17 cellular contexts compared by ENCODE assay signal in genomic region chr12:49244161-49244560, GRCh38. TPM values are rescaled to one million over a fixed set of nuclear protein-coding genes. Genes with fewer than 3 reads are reported as not detected.
DNase-seq lines count a peak whose midpoint lies in the region; ATAC-seq and TF ChIP-seq lines count a peak whose summit lies in the region.
"Had no signal": no experiment of that assay in that cellular context is flagged by ENCODE, and none has a peak within 500 bp of the region (broad histone marks: within the 10 kb centered on the region; RNA-seq: fewer than 3 reads in every experiment).

No MANE protein-coding gene starts in this region.

- no peaks in the 10 kb centered on the region for H3K79me2 ChIP-seq in osteoblast (ENCODE audit: insufficient read depth, low read length)

- peaks cover 0 to 3% (median 0%) of the 10 kb centered on the region in 7 donors for H3K9me3 Mint-ChIP-seq in CD14-positive monocyte
- no peaks in the 10 kb centered on the region for H3K9me3 Mint-ChIP-seq in natural killer cell
- H3K9me3 Mint-ChIP-seq: activated T-cell treated with anti-CD3 and anti-CD28 coated beads, Interleukin-2, amount 50 U/mL, for 4 hours; CD4-positive, CD25-positive, alpha-beta regulatory T cell; stimulated activated effector memory CD8-positive, alpha-beta T cell treated with anti-CD3 and anti-CD28 coated beads, Interleukin-12 subunit alpha, Interleukin-12 subunit beta, amount 100 ng/mL, for 72 hours had no signal

- TF ChIP-seq POLR2A in right lobe of liver (IDR thresholded peaks at IDR 0.05): no peak

- no peak overlapping the region for H3K4me3 ChIP-seq in cardiac fibroblast (replicated peaks in 1 of 2; ENCODE audit: low read depth in 2 of 2, low read length in 2 of 2)
- H3K4me3 ChIP-seq in osteoblast (ENCODE audit: insufficient read depth, low read length): peak overlapping the region; percentile 44
- H3K4me3 ChIP-seq in right lobe of liver: no peak overlapping the region
- H3K4me3 ChIP-seq: PC-9 had no signal

- H3K4me3 Mint-ChIP-seq in CD14-positive monocyte: peak overlapping the region; percentile 52 to 72
- H3K4me3 Mint-ChIP-seq in natural killer cell: no peak overlapping the region
- H3K4me3 Mint-ChIP-seq: activated T-cell treated with anti-CD3 and anti-CD28 coated beads, Interleukin-2, amount 50 U/mL, for 4 hours; CD4-positive, CD25-positive, alpha-beta regulatory T cell; stimulated activated effector memory CD8-positive, alpha-beta T cell treated with anti-CD3 and anti-CD28 coated beads, Interleukin-12 subunit alpha, Interleukin-12 subunit beta, amount 100 ng/mL, for 72 hours had no signal

- H3K4me1 ChIP-seq in osteoblast (ENCODE audit: insufficient read depth, low read length): peaks cover 23% of the 10 kb centered on the region
- no peaks in the 10 kb centered on the region for H3K4me1 ChIP-seq in right lobe of liver

- no peaks in the 10 kb centered on the region for H3K9me3 ChIP-seq in osteoblast (ENCODE audit: low read depth, low read length)
- H3K9me3 ChIP-seq in right lobe of liver: no peaks in the 10 kb centered on the region

- H3K27ac Mint-ChIP-seq in CD14-positive monocyte (peak overlapping the region in 5 of 7 donors; percentile 67 to 74 (median 68)), natural killer cell (no peak overlapping the region)
- H3K27ac Mint-ChIP-seq: stimulated activated effector memory CD8-positive, alpha-beta T cell treated with anti-CD3 and anti-CD28 coated beads, Interleukin-12 subunit alpha, Interleukin-12 subunit beta, amount 100 ng/mL, for 72 hours had no signal

- H3K4me2 ChIP-seq in osteoblast (ENCODE audit: insufficient read depth, low read length): peak overlapping the region; percentile 77
- H3K4me2 ChIP-seq: PC-9 had no signal

- H3K27me3 ChIP-seq in osteoblast (ENCODE audit: insufficient read depth, low read length) (no peaks in the 10 kb centered on the region), right lobe of liver (no peaks in the 10 kb centered on the region)

- no peaks in the 10 kb centered on the region for H4K20me1 ChIP-seq in osteoblast (ENCODE audit: insufficient read depth, low read length)

- peak overlapping the region; percentile 95 for H3K27ac ChIP-seq in osteoblast (ENCODE audit: low read depth, low read length)
- no peak overlapping the region for H3K27ac ChIP-seq in right lobe of liver

- peak overlapping the region; percentile 81 for H2AFZ ChIP-seq in osteoblast (ENCODE audit: low read length)
- H2AFZ ChIP-seq: PC-9 had no signal

- H3K36me3 Mint-ChIP-seq in CD14-positive monocyte (no peaks in the 10 kb centered on the region), natural killer cell (no peaks in the 10 kb centered on the region)
- H3K36me3 Mint-ChIP-seq: CD4-positive, CD25-positive, alpha-beta regulatory T cell; stimulated activated effector memory CD8-positive, alpha-beta T cell treated with anti-CD3 and anti-CD28 coated beads, Interleukin-12 subunit alpha, Interleukin-12 subunit beta, amount 100 ng/mL, for 72 hours had no signal

- TF ChIP-seq CTCF in CD14-positive monocyte (IDR thresholded peaks at IDR 0.05) (no peak), cardiac fibroblast (IDR thresholded peaks at IDR 0.05; ENCODE audit: low read depth, low read length) (no peak), osteoblast (IDR thresholded peaks at IDR 0.05; ENCODE audit: extremely low read depth, low read depth, low read length) (no peak), natural killer cell (IDR thresholded peaks at IDR 0.05) (no peak), right lobe of liver (IDR thresholded peaks at IDR 0.05) (no peak)

- no peak for DNase-seq in CD14-positive monocyte (ENCODE audit: low spot score)
- peak; percentile 74 for DNase-seq in M059J (ENCODE audit: low read depth)
- peak; percentile 44 to 73 for DNase-seq in cardiac fibroblast (ENCODE audit: low read depth in 2 of 2)
- no peak for DNase-seq in osteoblast (ENCODE audit: insufficient read length, low spot score, missing footprints)
- no peak for DNase-seq in natural killer cell
- no peak for DNase-seq in NCI-H748 (lab: John Stamatoyannopoulos, UW; ENCODE audit: unreplicated experiment)
- no peak for DNase-seq in right lobe of liver
- DNase-seq: activated CD4-positive, alpha-beta T cell treated with anti-CD3 and anti-CD28 coated beads for 48 hours; activated T-cell treated with anti-CD3 and anti-CD28 coated beads, Interleukin-2, amount 50 U/mL, for 4 hours; anterior cingulate cortex; CD4-positive, CD25-positive, alpha-beta regulatory T cell; PC-9; retina; stimulated activated CD4-positive, alpha-beta T cell treated with anti-CD3 and anti-CD28 coated beads, Interleukin-4, amount 100 ng/mL, for 1 hour had no signal

- ATAC-seq in natural killer cell (no peak), HG03432 (IDR thresholded peaks at IDR 0.05; ENCODE audit: unreplicated experiment) (no peak), right lobe of liver (no peak)
- ATAC-seq: activated T-cell treated with anti-CD3 and anti-CD28 coated beads, Interleukin-2, amount 50 U/mL, for 4 hours; stimulated activated effector memory CD8-positive, alpha-beta T cell treated with anti-CD3 and anti-CD28 coated beads, Interleukin-12 subunit alpha, Interleukin-12 subunit beta, amount 100 ng/mL, for 72 hours had no signal

- H3K4me1 Mint-ChIP-seq in CD14-positive monocyte (peaks cover 24% of the 10 kb centered on the region), natural killer cell (no peaks in the 10 kb centered on the region)
- H3K4me1 Mint-ChIP-seq: CD4-positive, CD25-positive, alpha-beta regulatory T cell; stimulated activated effector memory CD8-positive, alpha-beta T cell treated with anti-CD3 and anti-CD28 coated beads, Interleukin-12 subunit alpha, Interleukin-12 subunit beta, amount 100 ng/mL, for 72 hours had no signal

- peaks cover 2 to 7% (median 2%) of the 10 kb centered on the region in 3 donors for H3K27me3 Mint-ChIP-seq in CD14-positive monocyte (ENCODE audit: low read depth in 3 of 3)
- no peaks in the 10 kb centered on the region for H3K27me3 Mint-ChIP-seq in natural killer cell (ENCODE audit: low read depth in 2 of 2)

- H3K36me3 ChIP-seq in osteoblast (ENCODE audit: insufficient read depth, low read length): no peaks in the 10 kb centered on the region
- no peaks in the 10 kb centered on the region for H3K36me3 ChIP-seq in right lobe of liver

- intact Hi-C loops in CD14-positive monocyte (cut with micrococcal nuclease): no loop called here
- intact Hi-C loops in natural killer cell (cut with micrococcal nuclease): no loop called here
- intact Hi-C loops in right lobe of liver (cut with DNase I): no loop called here

- WGBS in right lobe of liver (ENCODE audit: insufficient coverage, low coverage, low lambda C conversion rate, missing lambda C conversion rate): 63% methylated on average over 2 of the region's 2 CpGs

RNA-seq across cellular contexts. Expression of gene TUBA1C, which starts 20.7 kb away (rescaled TPM):
- 10 to 100 TPM; 53.7 to 61.0 TPM for polyA plus RNA-seq in CD14-positive monocyte
- total RNA-seq in M059J (2014; rRNA removed; shearing (Covaris generic)): 1,117 and 1,179 TPM in 2 replicates
- total RNA-seq in osteoblast (307 and 321 TPM in 2 replicates), natural killer cell (10 to 100 TPM; 19.0 to 39.6 (median 24.9) TPM), right lobe of liver (100 to 1,000 TPM in 2 of 6 experiments, 10 to 100 TPM in 4; 40.6 to 224 (median 68.7) TPM)

RNA-seq across cellular contexts. Expression of gene PRPH, which starts 50.8 kb away (rescaled TPM):
- not detected for polyA plus RNA-seq in CD14-positive monocyte
- 0.12 TPM in 1 of 2 replicates, not detected in the other for total RNA-seq in M059J (2014; rRNA removed; shearing (Covaris generic))
- under 0.01 TPM in 1 of 2 replicates, not detected in the other for total RNA-seq in osteoblast
- total RNA-seq in natural killer cell: not detected
- not detected for total RNA-seq in right lobe of liver
- total RNA-seq: activated T-cell treated with anti-CD3 and anti-CD28 coated beads, Interleukin-2, amount 50 U/mL, for 4 hours; CD4-positive, CD25-positive, alpha-beta regulatory T cell; T-helper 1 cell treated with Interleukin-12 subunit alpha and Interleukin-12 subunit beta and Interleukin-4 antibody, amounts not matched to agents 30 ng/mL and 1 ng/mL, for 36 hours had no signal

RNA-seq across cellular contexts. Expression of gene TUBA1A, which starts 55.3 kb away (rescaled TPM):
- polyA plus RNA-seq in CD14-positive monocyte: 100 to 1,000 TPM; 859 to 946 TPM
- 415 and 467 TPM in 2 replicates for total RNA-seq in M059J (2014; rRNA removed; shearing (Covaris generic))
- 478 and 491 TPM in 2 replicates for total RNA-seq in osteoblast
- 100 to 1,000 TPM; 129 to 403 (median 182) TPM for total RNA-seq in natural killer cell
- 10 to 100 TPM in 2 of 6 experiments, 1 to 10 TPM in 4; 3.8 to 18.9 (median 5.8) TPM for total RNA-seq in right lobe of liver

Comparison
In these comparisons a context has a peak if more than half of its experiments do, and no peak if none do; other contexts are left out.
1. DNase-seq: peak in M059J (single experiment) and cardiac fibroblast (2 of 2); none in CD14-positive monocyte (single experiment), osteoblast (single experiment), natural killer cell (single experiment), NCI-H748 (single experiment) and right lobe of liver (0 of 3).
2. H3K27ac Mint-ChIP-seq: peak in CD14-positive monocyte (5 of 7); none in natural killer cell (0 of 2).
3. RNA of gene TUBA1A, which starts 55.3 kb away (total RNA-seq): 478 to 491 TPM in osteoblast, 415 to 467 TPM in M059J and 129 to 403 TPM in natural killer cell; 3.8 to 18.9 TPM in right lobe of liver; every median in the first group is over 4 times any median in the second.